Comparison of ENCODE assay signal across 17 cellular contexts in genomic region chr16:66587881-66588600, GRCh38. TPM values are rescaled to one million over a fixed set of nuclear protein-coding genes. Genes with fewer than 3 reads are reported as not detected.
DNase-seq lines count a peak whose midpoint lies in the region; ATAC-seq and TF ChIP-seq lines count a peak whose summit lies in the region.
"Had no signal": no experiment of that assay in that cellular context is flagged by ENCODE, and none has a peak within 500 bp of the region (broad histone marks: within the 10 kb centered on the region; RNA-seq: fewer than 3 reads in every experiment).

No MANE protein-coding gene starts in this region.

- H3K27ac ChIP-seq in osteoblast (ENCODE audit: low read depth, low read length), result no peak overlapping the region
- H3K27ac ChIP-seq: breast epithelium, parathyroid adenoma, testis had no signal

- peaks cover 23% of the 10 kb centered on the region for H3K4me1 Mint-ChIP-seq in activated CD4-positive, alpha-beta memory T cell treated with anti-CD3 and anti-CD28 coated beads for 36 hours (ENCODE audit: low read depth)
- H3K4me1 Mint-ChIP-seq in activated CD4-positive, alpha-beta memory T cell treated with anti-CD3 and anti-CD28 coated beads, Interleukin-2, amount 10 ng/mL, durations not matched to agents 7 days and 5 days, result peaks cover 26% of the 10 kb centered on the region
- H3K4me1 Mint-ChIP-seq in activated naive CD8-positive, alpha-beta T cell treated with anti-CD3 and anti-CD28 coated beads, Interleukin-2, amount 10 ng/mL, durations not matched to agents 7 days and 5 days, result peaks cover 48% of the 10 kb centered on the region

- H3K4me2 ChIP-seq in osteoblast (ENCODE audit: insufficient read depth, low read length), result peak overlapping the region; percentile 41

- no peaks in the 10 kb centered on the region for H4K20me1 ChIP-seq in osteoblast (ENCODE audit: insufficient read depth, low read length)

- no peak overlapping the region for H3K27ac Mint-ChIP-seq in activated CD4-positive, alpha-beta memory T cell treated with anti-CD3 and anti-CD28 coated beads for 36 hours
- H3K27ac Mint-ChIP-seq in activated CD4-positive, alpha-beta memory T cell treated with anti-CD3 and anti-CD28 coated beads, Interleukin-2, amount 10 ng/mL, durations not matched to agents 7 days and 5 days, result no peak overlapping the region
- peak overlapping the region; percentile 68 for H3K27ac Mint-ChIP-seq in activated naive CD8-positive, alpha-beta T cell treated with anti-CD3 and anti-CD28 coated beads, Interleukin-2, amount 10 ng/mL, durations not matched to agents 7 days and 5 days

- peak overlapping the region; percentile 44 for H2AFZ ChIP-seq in osteoblast (ENCODE audit: low read length)
- H2AFZ ChIP-seq: parathyroid adenoma had no signal

- no peaks in the 10 kb centered on the region for H3K79me2 ChIP-seq in osteoblast (ENCODE audit: insufficient read depth, low read length)
- H3K79me2 ChIP-seq: parathyroid adenoma had no signal

- no peaks in the 10 kb centered on the region for H3K36me3 Mint-ChIP-seq in activated CD4-positive, alpha-beta memory T cell treated with anti-CD3 and anti-CD28 coated beads for 36 hours
- no peaks in the 10 kb centered on the region for H3K36me3 Mint-ChIP-seq in activated CD4-positive, alpha-beta memory T cell treated with anti-CD3 and anti-CD28 coated beads, Interleukin-2, amount 10 ng/mL, durations not matched to agents 7 days and 5 days (ENCODE audit: low read depth)
- H3K36me3 Mint-ChIP-seq in activated naive CD8-positive, alpha-beta T cell treated with anti-CD3 and anti-CD28 coated beads, Interleukin-2, amount 10 ng/mL, durations not matched to agents 7 days and 5 days, result peaks cover 1% of the 10 kb centered on the region

- H3K9me3 ChIP-seq in osteoblast (ENCODE audit: low read depth, low read length), result no peaks in the 10 kb centered on the region
- H3K9me3 ChIP-seq: breast epithelium, MG63, testis had no signal

- H3K9me3 Mint-ChIP-seq in activated CD4-positive, alpha-beta memory T cell treated with anti-CD3 and anti-CD28 coated beads for 36 hours, result no peaks in the 10 kb centered on the region
- no peaks in the 10 kb centered on the region for H3K9me3 Mint-ChIP-seq in activated CD4-positive, alpha-beta memory T cell treated with anti-CD3 and anti-CD28 coated beads, Interleukin-2, amount 10 ng/mL, durations not matched to agents 7 days and 5 days
- H3K9me3 Mint-ChIP-seq in activated naive CD8-positive, alpha-beta T cell treated with anti-CD3 and anti-CD28 coated beads, Interleukin-2, amount 10 ng/mL, durations not matched to agents 7 days and 5 days, result no peaks in the 10 kb centered on the region

- CTCF ChIA-PET in activated CD4-positive, alpha-beta memory T cell treated with anti-CD3 and anti-CD28 coated beads for 36 hours (lab: Charles Lee), result interaction anchor here (0.6 to 2.8 kb wide), 5 partner anchors 20 to 111 kb away, joined by 3 to 20 read pairs (median 15); no protein-coding TSS in a partner anchor
- CTCF ChIA-PET in activated CD4-positive, alpha-beta memory T cell treated with anti-CD3 and anti-CD28 coated beads, Interleukin-2, amount 10 ng/mL, durations not matched to agents 7 days and 5 days (lab: Charles Lee), result interaction anchor here (2.4 to 2.8 kb wide), 3 partner anchors 10 to 181 kb away, joined by 14 to 49 read pairs (median 15); no protein-coding TSS in a partner anchor

- no peak for TF ChIP-seq CTCF in osteoblast (IDR thresholded peaks at IDR 0.05; ENCODE audit: extremely low read depth, low read depth, low read length)

- intact Hi-C loops in activated CD4-positive, alpha-beta memory T cell treated with anti-CD3 and anti-CD28 coated beads for 36 hours (cut with micrococcal nuclease), result loop anchor here (2.0 kb wide), 1 partner anchor 71 kb away; no protein-coding TSS in a partner anchor
- intact Hi-C loops in posterior vena cava (cut with DNase I), result no loop called here

- H3K4me1 ChIP-seq in osteoblast (ENCODE audit: insufficient read depth, low read length), result peaks cover 4% of the 10 kb centered on the region
- H3K4me1 ChIP-seq: breast epithelium, parathyroid adenoma, testis had no signal

- no peaks in the 10 kb centered on the region for H3K36me3 ChIP-seq in osteoblast (ENCODE audit: insufficient read depth, low read length)
- H3K36me3 ChIP-seq: breast epithelium, MG63 had no signal

- no peak for ATAC-seq in activated naive CD8-positive, alpha-beta T cell treated with anti-CD3 and anti-CD28 coated beads, Interleukin-2, amount 10 ng/mL, durations not matched to agents 7 days and 5 days (ENCODE audit: low read depth)

- no peaks in the 10 kb centered on the region for H3K27me3 ChIP-seq in osteoblast (ENCODE audit: insufficient read depth, low read length)
- H3K27me3 ChIP-seq: breast epithelium, MG63, testis had no signal

- POLR2A ChIA-PET in activated CD4-positive, alpha-beta memory T cell treated with anti-CD3 and anti-CD28 coated beads for 36 hours (lab: Charles Lee), result no interaction called here
- POLR2A ChIA-PET in activated CD4-positive, alpha-beta memory T cell treated with anti-CD3 and anti-CD28 coated beads, Interleukin-2, amount 10 ng/mL, durations not matched to agents 7 days and 5 days (lab: Charles Lee), result no interaction called here
- POLR2A ChIA-PET in activated naive CD8-positive, alpha-beta T cell treated with anti-CD3 and anti-CD28 coated beads, Interleukin-2, amount 10 ng/mL, durations not matched to agents 7 days and 5 days (lab: Charles Lee), result interaction anchor here (3.0 kb wide), 1 partner anchor 181 kb away, joined by 15 read pairs; no protein-coding TSS in a partner anchor

- peak; percentile 7 for DNase-seq in activated CD4-positive, alpha-beta memory T cell treated with anti-CD3 and anti-CD28 coated beads for 36 hours
- no peak for DNase-seq in activated CD4-positive, alpha-beta memory T cell treated with anti-CD3 and anti-CD28 coated beads, Interleukin-2, amount 10 ng/mL, durations not matched to agents 7 days and 5 days
- DNase-seq in activated naive CD8-positive, alpha-beta T cell treated with anti-CD3 and anti-CD28 coated beads, Interleukin-2, amount 10 ng/mL, durations not matched to agents 7 days and 5 days, result no peak
- DNase-seq in osteoblast (ENCODE audit: insufficient read length, low spot score, missing footprints), result no peak
- no peak for DNase-seq in posterior vena cava (ENCODE audit: low spot score)
- no peak for DNase-seq in dedifferentiated amniotic fluid mesenchymal stem cell (ENCODE audit: extremely low spot score)
- DNase-seq: activated gamma-delta T cell treated with Interleukin-2 at 50 U/mL for 16 hours; Calu3; effector CD8-positive, alpha-beta T cell; mammary epithelial cell; MG63; NCI-H2081; T-helper 9 cell; testis had no signal

- H3K4me3 ChIP-seq in osteoblast (ENCODE audit: insufficient read depth, low read length), result no peak overlapping the region
- H3K4me3 ChIP-seq: MG63, testis had no signal

- no peaks in the 10 kb centered on the region for H3K27me3 Mint-ChIP-seq in activated CD4-positive, alpha-beta memory T cell treated with anti-CD3 and anti-CD28 coated beads for 36 hours
- H3K27me3 Mint-ChIP-seq in activated CD4-positive, alpha-beta memory T cell treated with anti-CD3 and anti-CD28 coated beads, Interleukin-2, amount 10 ng/mL, durations not matched to agents 7 days and 5 days, result peaks cover 2% of the 10 kb centered on the region
- no peaks in the 10 kb centered on the region for H3K27me3 Mint-ChIP-seq in activated naive CD8-positive, alpha-beta T cell treated with anti-CD3 and anti-CD28 coated beads, Interleukin-2, amount 10 ng/mL, durations not matched to agents 7 days and 5 days

- no peak overlapping the region for H3K4me3 Mint-ChIP-seq in activated CD4-positive, alpha-beta memory T cell treated with anti-CD3 and anti-CD28 coated beads for 36 hours
- H3K4me3 Mint-ChIP-seq in activated CD4-positive, alpha-beta memory T cell treated with anti-CD3 and anti-CD28 coated beads, Interleukin-2, amount 10 ng/mL, durations not matched to agents 7 days and 5 days, result no peak overlapping the region
- peak overlapping the region; percentile 80 for H3K4me3 Mint-ChIP-seq in activated naive CD8-positive, alpha-beta T cell treated with anti-CD3 and anti-CD28 coated beads, Interleukin-2, amount 10 ng/mL, durations not matched to agents 7 days and 5 days

RNA-seq across cellular contexts. Expression of gene CMTM2, which starts 8.8 kb away (rescaled TPM):
- total RNA-seq in activated CD4-positive, alpha-beta memory T cell treated with anti-CD3 and anti-CD28 coated beads for 36 hours, result under 1 TPM; 0.36 to 0.45 TPM
- under 1 TPM; 0.43 to 0.83 TPM for total RNA-seq in activated CD4-positive, alpha-beta memory T cell treated with anti-CD3 and anti-CD28 coated beads, Interleukin-2, amount 10 ng/mL, durations not matched to agents 7 days and 5 days
- 1 to 10 TPM in 1 of 2 experiments, under 1 TPM in 1; 0.45 to 1.3 TPM for total RNA-seq in activated naive CD8-positive, alpha-beta T cell treated with anti-CD3 and anti-CD28 coated beads, Interleukin-2, amount 10 ng/mL, durations not matched to agents 7 days and 5 days
- not detected in 2 replicates for total RNA-seq in osteoblast
- total RNA-seq in posterior vena cava, result under 1 TPM in 1 of 2 donors, not detected in 1; 0.38 TPM
- total RNA-seq: breast epithelium, frontal cortex, mammary epithelial cell had no signal

RNA-seq across cellular contexts. Expression of gene CMTM3, which starts 16.5 kb away (rescaled TPM):
- 10 to 100 TPM; 64.6 to 65.9 TPM for total RNA-seq in activated CD4-positive, alpha-beta memory T cell treated with anti-CD3 and anti-CD28 coated beads for 36 hours
- total RNA-seq in activated CD4-positive, alpha-beta memory T cell treated with anti-CD3 and anti-CD28 coated beads, Interleukin-2, amount 10 ng/mL, durations not matched to agents 7 days and 5 days, result 100 to 1,000 TPM; 111 TPM
- 100 to 1,000 TPM; 107 to 108 TPM for total RNA-seq in activated naive CD8-positive, alpha-beta T cell treated with anti-CD3 and anti-CD28 coated beads, Interleukin-2, amount 10 ng/mL, durations not matched to agents 7 days and 5 days
- total RNA-seq in osteoblast (24.6 and 29.8 TPM in 2 replicates), posterior vena cava (10 to 100 TPM; 25.8 to 29.7 TPM)

RNA-seq across cellular contexts. Expression of gene CMTM1, which starts 21.8 kb away (rescaled TPM):
- 10 to 100 TPM; 10.1 to 11.5 TPM for total RNA-seq in activated CD4-positive, alpha-beta memory T cell treated with anti-CD3 and anti-CD28 coated beads for 36 hours
- 10 to 100 TPM; 16.6 to 17.8 TPM for total RNA-seq in activated CD4-positive, alpha-beta memory T cell treated with anti-CD3 and anti-CD28 coated beads, Interleukin-2, amount 10 ng/mL, durations not matched to agents 7 days and 5 days
- 10 to 100 TPM; 10.6 to 13.5 TPM for total RNA-seq in activated naive CD8-positive, alpha-beta T cell treated with anti-CD3 and anti-CD28 coated beads, Interleukin-2, amount 10 ng/mL, durations not matched to agents 7 days and 5 days
- total RNA-seq in osteoblast, result 4.0 and 4.1 TPM in 2 replicates
- 1 to 10 TPM; 2.1 to 3.1 TPM for total RNA-seq in posterior vena cava

RNA-seq across cellular contexts. Expression of gene CKLF, which starts 35.7 kb away (rescaled TPM):
- total RNA-seq in activated CD4-positive, alpha-beta memory T cell treated with anti-CD3 and anti-CD28 coated beads for 36 hours, result 100 to 1,000 TPM; 167 to 173 TPM
- 100 to 1,000 TPM; 183 to 188 TPM for total RNA-seq in activated CD4-positive, alpha-beta memory T cell treated with anti-CD3 and anti-CD28 coated beads, Interleukin-2, amount 10 ng/mL, durations not matched to agents 7 days and 5 days
- total RNA-seq in activated naive CD8-positive, alpha-beta T cell treated with anti-CD3 and anti-CD28 coated beads, Interleukin-2, amount 10 ng/mL, durations not matched to agents 7 days and 5 days, result 100 to 1,000 TPM; 124 to 130 TPM
- total RNA-seq in osteoblast (46.0 and 48.9 TPM in 2 replicates), posterior vena cava (10 to 100 TPM; 22.0 to 25.4 TPM)

RNA-seq across cellular contexts. Expression of gene TK2, which starts 38.1 kb away (rescaled TPM):
- total RNA-seq in activated CD4-positive, alpha-beta memory T cell treated with anti-CD3 and anti-CD28 coated beads for 36 hours, result 1 to 10 TPM; 5.4 to 5.8 TPM
- 10 to 100 TPM; 13.4 to 13.9 TPM for total RNA-seq in activated CD4-positive, alpha-beta memory T cell treated with anti-CD3 and anti-CD28 coated beads, Interleukin-2, amount 10 ng/mL, durations not matched to agents 7 days and 5 days
- total RNA-seq in activated naive CD8-positive, alpha-beta T cell treated with anti-CD3 and anti-CD28 coated beads, Interleukin-2, amount 10 ng/mL, durations not matched to agents 7 days and 5 days, result 1 to 10 TPM; 7.0 to 8.6 TPM
- total RNA-seq in osteoblast (73.5 and 81.3 TPM in 2 replicates), posterior vena cava (10 to 100 TPM; 23.6 to 37.2 TPM)
